Comparison of ENCODE assay signal across 9 cellular contexts in genomic region chr19:12997225-12997966, GRCh38. TPM values are rescaled to one million over a fixed set of nuclear protein-coding genes. Genes with fewer than 3 reads are reported as not detected.
A peak's percentile ranks its signal among the peaks of the same experiment; 100 is the strongest.
DNase-seq lines count a peak whose midpoint lies in the region; ATAC-seq and TF ChIP-seq lines count a peak whose summit lies in the region.
"Had no signal": no experiment of that assay in that cellular context is flagged by ENCODE, and none has a peak within 500 bp of the region (broad histone marks: within the 10 kb centered on the region; RNA-seq: fewer than 3 reads in every experiment).

No MANE protein-coding gene starts in this region.

- H3K4me2 ChIP-seq in DND-41 (ENCODE audit: insufficient read depth, low read length): peak overlapping the region; percentile 37; the same call in 1 of the 2 replicates

- peaks cover 4% of the 10 kb centered on the region; the same call in 1 of the 2 replicates for H3K79me2 ChIP-seq in DND-41 (ENCODE audit: insufficient read depth, low read length)

- H3K27ac Mint-ChIP-seq in activated B cell treated with CpG ODN at 0.5 μM for 24 hours: peak overlapping the region; percentile 50

- ATAC-seq in DND-41 (ENCODE audit: insufficient read depth, low read depth): no peak
- no peak for ATAC-seq in activated B cell treated with CpG ODN at 0.5 μM for 24 hours (ENCODE audit: low read depth)
- ATAC-seq in GM21529 (IDR thresholded peaks at IDR 0.05; ENCODE audit: unreplicated experiment): no peak
- ATAC-seq in HG02642 (IDR thresholded peaks at IDR 0.05; ENCODE audit: poor library complexity, unreplicated experiment): no peak

- H3K27me3 ChIP-seq in DND-41 (ENCODE audit: insufficient read depth, low read length, poor library complexity): peaks cover 6% of the 10 kb centered on the region
- peaks cover 0 to 3% (median 0%) of the 10 kb centered on the region in 3 donors for H3K27me3 ChIP-seq in skeletal muscle tissue (ENCODE audit: control insufficient read depth in 3 of 3, insufficient read depth in 3 of 3, low read length in 3 of 3)

- H3K36me3 ChIP-seq in DND-41 (ENCODE audit: insufficient read depth, low read length) (no peaks in the 10 kb centered on the region), skeletal muscle tissue (ENCODE audit: control insufficient read depth in 3 of 3, insufficient read depth in 3 of 3, low read length in 3 of 3) (peaks cover 10 to 14% (median 12%) of the 10 kb centered on the region in 3 donors)

- CTCF ChIA-PET in activated B cell treated with CpG ODN at 0.5 μM for 24 hours (lab: Charles Lee): interaction anchor here (1.1 kb wide), 1 partner anchor 32 kb away, joined by 3 read pairs; no protein-coding TSS in a partner anchor

- H3K4me1 ChIP-seq in DND-41 (ENCODE audit: insufficient read depth, low read length): peaks cover 19% of the 10 kb centered on the region
- H3K4me1 ChIP-seq in skeletal muscle tissue (ENCODE audit: control insufficient read depth in 3 of 3, insufficient read depth in 3 of 3, low read length in 3 of 3): peaks cover 46 to 64% (median 55%) of the 10 kb centered on the region in 3 donors

- no peak for DNase-seq in DND-41
- DNase-seq in activated B cell treated with CpG ODN at 0.5 μM for 24 hours: no peak
- no peak for DNase-seq in fibroblast of the aortic adventitia (ENCODE audit: low read depth)
- no peak for DNase-seq in COR-L47 (lab: John Stamatoyannopoulos, UW)
- DNase-seq in NCI-H524 (lab: John Stamatoyannopoulos, UW): no peak
- DNase-seq: activated effector memory CD4-positive, alpha-beta T cell treated with Interleukin-2 at 50 U/mL for 16 hours had no signal

- H4K20me1 ChIP-seq in DND-41 (ENCODE audit: insufficient read depth, low read length): peaks cover 27% of the 10 kb centered on the region

- H3K27ac ChIP-seq in DND-41 (ENCODE audit: low read length) (no peak overlapping the region), skeletal muscle tissue (ENCODE audit: low read depth, low read length) (peak overlapping the region; percentile 99)

- no peaks in the 10 kb centered on the region for H3K9me3 Mint-ChIP-seq in activated B cell treated with CpG ODN at 0.5 μM for 24 hours

- H3K9me3 ChIP-seq in DND-41 (ENCODE audit: insufficient read depth, low read length, severe bottlenecking) (no peaks in the 10 kb centered on the region), skeletal muscle tissue (ENCODE audit: control insufficient read depth in 3 of 3, low read length in 3 of 3) (no peaks in the 10 kb centered on the region)

- H2AFZ ChIP-seq in DND-41 (ENCODE audit: low read depth, low read length): no peak overlapping the region

- peaks cover 8% of the 10 kb centered on the region for H3K4me1 Mint-ChIP-seq in activated B cell treated with CpG ODN at 0.5 μM for 24 hours

- H3K4me3 ChIP-seq in DND-41 (ENCODE audit: low read depth in 1 of 2, low read length in 2 of 2) (no peak overlapping the region), fibroblast of the aortic adventitia (ENCODE audit: low read depth, low read length) (peak overlapping the region; percentile 93), skeletal muscle tissue (ENCODE audit: low read length in 3 of 3) (peak overlapping the region; percentile 66 to 96 (median 94))

- peaks cover 4% of the 10 kb centered on the region for H3K36me3 Mint-ChIP-seq in activated B cell treated with CpG ODN at 0.5 μM for 24 hours (ENCODE audit: low read depth)

- no peak overlapping the region for H3K9ac ChIP-seq in DND-41 (ENCODE audit: low read depth, low read length)
- H3K9ac ChIP-seq in skeletal muscle tissue (ENCODE audit: low read depth in 1 of 3, low read length in 3 of 3): peak overlapping the region; percentile 90 to 99 (median 91)

- POLR2A ChIA-PET in activated B cell treated with CpG ODN at 0.5 μM for 24 hours (lab: Charles Lee): interaction anchor here (0.6 kb wide), 1 partner anchor 40 kb away, joined by 9 read pairs; no protein-coding TSS in a partner anchor

- intact Hi-C loops in activated B cell treated with CpG ODN at 0.5 μM for 24 hours (cut with micrococcal nuclease): no loop called here

- H3K27me3 Mint-ChIP-seq in activated B cell treated with CpG ODN at 0.5 μM for 24 hours: peaks cover 15% of the 10 kb centered on the region

- TF ChIP-seq CTCF in DND-41 (IDR thresholded peaks at IDR 0.05; ENCODE audit: borderline replicate concordance, extremely low read depth, low read length, poor library complexity, severe bottlenecking) (no peak), activated B cell treated with CpG ODN at 0.5 μM for 24 hours (IDR thresholded peaks at IDR 0.05) (no peak), fibroblast of the aortic adventitia (IDR thresholded peaks at IDR 0.05; ENCODE audit: insufficient read depth, low read length) (no peak)

- H3K4me3 Mint-ChIP-seq in activated B cell treated with CpG ODN at 0.5 μM for 24 hours: peak overlapping the region; percentile 58

RNA-seq across cellular contexts. Expression of gene NFIX, which starts 2.1 kb away (rescaled TPM):
- total RNA-seq in activated B cell treated with CpG ODN at 0.5 μM for 24 hours (2.6 and 2.7 TPM in 2 replicates), fibroblast of the aortic adventitia (ENCODE audit: low replicate concordance) (68.0 and 160 TPM in 2 replicates), skeletal muscle tissue (49.1 TPM)

RNA-seq across cellular contexts. Expression of gene DAND5, which starts 28.0 kb away (rescaled TPM):
- total RNA-seq in activated B cell treated with CpG ODN at 0.5 μM for 24 hours (not detected in 2 replicates), fibroblast of the aortic adventitia (ENCODE audit: low replicate concordance) (0.18 TPM in 1 of 2 replicates, not detected in the other), skeletal muscle tissue (not detected)

RNA-seq across cellular contexts. Expression of gene GADD45GIP1, which starts 40.4 kb away (rescaled TPM):
- 16.7 and 19.6 TPM in 2 replicates for total RNA-seq in activated B cell treated with CpG ODN at 0.5 μM for 24 hours
- 23.0 and 38.8 TPM in 2 replicates for total RNA-seq in fibroblast of the aortic adventitia (ENCODE audit: low replicate concordance)
- total RNA-seq in skeletal muscle tissue: 21.4 TPM

RNA-seq across cellular contexts. Expression of gene RAD23A, which starts 51.7 kb away (rescaled TPM):
- total RNA-seq in activated B cell treated with CpG ODN at 0.5 μM for 24 hours (106 and 112 TPM in 2 replicates), fibroblast of the aortic adventitia (ENCODE audit: low replicate concordance) (76.8 and 101 TPM in 2 replicates), skeletal muscle tissue (57.9 TPM)

RNA-seq across cellular contexts. Expression of gene CALR, which starts 59.0 kb away (rescaled TPM):
- 721 and 802 TPM in 2 replicates for total RNA-seq in activated B cell treated with CpG ODN at 0.5 μM for 24 hours
- 1,776 and 3,314 TPM in 2 replicates for total RNA-seq in fibroblast of the aortic adventitia (ENCODE audit: low replicate concordance)
- total RNA-seq in skeletal muscle tissue: 382 TPM

Comparison
In these comparisons a context has a peak if more than half of its experiments do, and no peak if none do; other contexts are left out.
1. H3K4me3 ChIP-seq: peak in fibroblast of the aortic adventitia (single experiment) and skeletal muscle tissue (3 of 3); none in DND-41 (0 of 2).
2. RNA of gene NFIX, which starts 2.1 kb away (total RNA-seq): 68.0 to 160 TPM in fibroblast of the aortic adventitia and 49.1 TPM in skeletal muscle tissue (single experiment); 2.6 to 2.7 TPM in activated B cell treated with CpG ODN at 0.5 μM for 24 hours; every median in the first group is over 10 times any median in the second.